ENCODE assay signal across 24 cellular contexts in genomic region chr21:40687625-40688024, GRCh38.
A peak's percentile ranks its signal among the peaks of the same experiment; 100 is the strongest.
DNase-seq lines count a peak whose midpoint lies in the region; ATAC-seq and TF ChIP-seq lines count a peak whose summit lies in the region.
"Had no signal": no experiment of that assay in that cellular context is flagged by ENCODE, and none has a peak within 500 bp of the region (broad histone marks: within the 10 kb centered on the region; RNA-seq: fewer than 3 reads in every experiment).

No MANE protein-coding gene starts in this region.

- H3K36me3 Mint-ChIP-seq in endothelial cell (ENCODE audit: low read depth, unreplicated experiment) (peaks cover 13% of the 10 kb centered on the region), neural progenitor cell (no peaks in the 10 kb centered on the region)
- H3K36me3 Mint-ChIP-seq: CD8-positive, alpha-beta T cell had no signal

- H3K27me3 Mint-ChIP-seq in endothelial cell (ENCODE audit: unreplicated experiment) (peaks cover 3% of the 10 kb centered on the region), neural progenitor cell (ENCODE audit: insufficient read depth, low read depth) (peaks cover 6% of the 10 kb centered on the region)

- H3F3A ChIP-seq in neural progenitor cell (ENCODE audit: low read depth), result peaks cover 17% of the 10 kb centered on the region
- H3F3A ChIP-seq in PC-9 (ENCODE audit: insufficient read depth, low read depth), result no peaks in the 10 kb centered on the region

- peaks cover 26% of the 10 kb centered on the region for H3K4me1 ChIP-seq in neural progenitor cell
- no peaks in the 10 kb centered on the region for H3K4me1 ChIP-seq in PC-9 (replicated peaks; ENCODE audit: insufficient read depth)
- H3K4me1 ChIP-seq: A549, Caco-2, HAP-1, SJCRH30 had no signal

- no peaks in the 10 kb centered on the region for H3K79me2 ChIP-seq in neural progenitor cell (ENCODE audit: low read depth)
- no peaks in the 10 kb centered on the region for H3K79me2 ChIP-seq in PC-9 (ENCODE audit: low read depth)

- no peak for ATAC-seq in GM21717 (IDR thresholded peaks at IDR 0.05; ENCODE audit: unreplicated experiment)
- ATAC-seq: A549; CD8-positive, alpha-beta T cell; Right ventricle myocardium inferior; SK-N-SH treated with all-trans-retinoic acid at 6 μM for 48 hours had no signal

- H3K4me3 ChIP-seq in H7 (ENCODE audit: insufficient read depth, low read depth, low read length), result no peak overlapping the region
- no peak overlapping the region for H3K4me3 ChIP-seq in neural progenitor cell
- no peak overlapping the region for H3K4me3 ChIP-seq in PC-9
- H3K4me3 ChIP-seq: A549, HAP-1, SJCRH30 had no signal

- H2AFZ ChIP-seq in neural progenitor cell (replicated peaks), result peak overlapping the region; percentile 38
- no peak overlapping the region for H2AFZ ChIP-seq in PC-9

- H3K4me1 Mint-ChIP-seq in endothelial cell (ENCODE audit: unreplicated experiment) (peaks cover 6% of the 10 kb centered on the region), neural progenitor cell (peaks cover 39% of the 10 kb centered on the region)

- intact Hi-C loops in PC-9 (cut with micrococcal nuclease; ENCODE audit: unreplicated experiment), result no loop called here

- no peaks in the 10 kb centered on the region for H3K36me3 ChIP-seq in H7 (replicated peaks; ENCODE audit: control insufficient read depth, insufficient read depth, low read length)
- no peaks in the 10 kb centered on the region for H3K36me3 ChIP-seq in neural progenitor cell
- no peaks in the 10 kb centered on the region for H3K36me3 ChIP-seq in PC-9 (ENCODE audit: low read depth)
- H3K36me3 ChIP-seq: HAP-1, SJCRH30 had no signal

- peak overlapping the region; percentile 45 for H3K27ac ChIP-seq in neural progenitor cell
- no peak overlapping the region for H3K27ac ChIP-seq in PC-9
- H3K27ac ChIP-seq: A549, SJCRH30 had no signal

- H3K9me3 ChIP-seq in neural progenitor cell (ENCODE audit: low read depth) (no peaks in the 10 kb centered on the region), PC-9 (ENCODE audit: insufficient read depth, low read depth) (no peaks in the 10 kb centered on the region)
- H3K9me3 ChIP-seq: A549, Caco-2, SJCRH30 had no signal

- H3K9ac ChIP-seq in neural progenitor cell, result no peak overlapping the region

- H4K20me1 ChIP-seq in neural progenitor cell (ENCODE audit: low read depth) (no peaks in the 10 kb centered on the region), PC-9 (ENCODE audit: insufficient read depth) (no peaks in the 10 kb centered on the region)

- peak; percentile 16 for DNase-seq in H7
- peak; percentile 47 for DNase-seq in RPMI8226
- DNase-seq in endothelial cell (ENCODE audit: low spot score), result no peak
- no peak for DNase-seq in neural progenitor cell (ENCODE audit: low spot score)
- no peak for DNase-seq in Ammon's horn (ENCODE audit: low spot score)
- DNase-seq in PC-9, result no peak
- DNase-seq: AML-193; C1 segment of cervical spinal cord; Caco-2; CD8-positive, alpha-beta T cell; DMS 273 treated with DMSO at 0.1 percent for 48 hours; DMS79 treated with DMSO at 0.1 percent for 48 hours; NCI-H1092 treated with DMSO at 0.1 percent for 48 hours; NCI-H1436 treated with DMSO at 0.1 percent for 48 hours; NCI-H187 treated with DMSO at 0.1 percent for 48 hours; NCI-H446; NCI-H524 treated with DMSO at 0.1 percent for 48 hours; T-helper 2 cell had no signal

- CTCF ChIA-PET in PC-9 (lab: Charles Lee), result no interaction called here

- H3K4me3 Mint-ChIP-seq in endothelial cell (ENCODE audit: unreplicated experiment) (no peak overlapping the region), neural progenitor cell (no peak overlapping the region)
- H3K4me3 Mint-ChIP-seq: CD8-positive, alpha-beta T cell had no signal

- POLR2A ChIA-PET in PC-9 (lab: Charles Lee; ENCODE audit: unreplicated experiment), result no interaction called here

- BruUV-seq in PC-9 (replicated peaks; lab: Mats Ljungman, UMichigan), result no TSS peak

- no peak for TF ChIP-seq CTCF in endothelial cell (IDR thresholded peaks at IDR 0.05; ENCODE audit: unreplicated experiment)
- TF ChIP-seq CTCF in neural progenitor cell (IDR thresholded peaks at IDR 0.05), result no peak
- TF ChIP-seq CTCF in PC-9 (conservative IDR thresholded peaks at IDR 0.05), result no peak

- peak overlapping the region; percentile 73 for H3K27ac Mint-ChIP-seq in endothelial cell (ENCODE audit: unreplicated experiment)
- H3K27ac Mint-ChIP-seq in neural progenitor cell, result peak overlapping the region; percentile 24
- H3K27ac Mint-ChIP-seq: CD8-positive, alpha-beta T cell had no signal

- H3K27me3 ChIP-seq in H7 (ENCODE audit: control insufficient read depth, insufficient read depth, low read length), result no peaks in the 10 kb centered on the region
- H3K27me3 ChIP-seq in neural progenitor cell, result no peaks in the 10 kb centered on the region
- H3K27me3 ChIP-seq in PC-9 (ENCODE audit: insufficient read depth, low read depth), result peaks cover 6% of the 10 kb centered on the region; the same call in 1 of the 2 replicates

- H3K4me2 ChIP-seq in neural progenitor cell (peak overlapping the region; percentile 34), PC-9 (no peak overlapping the region)
- H3K4me2 ChIP-seq: A549 had no signal

- H3K9me2 ChIP-seq in PC-9 (ENCODE audit: insufficient read depth), result no peaks in the 10 kb centered on the region

- peaks cover 44% of the 10 kb centered on the region for H3K9me3 Mint-ChIP-seq in endothelial cell (ENCODE audit: unreplicated experiment)
- peaks cover 3% of the 10 kb centered on the region for H3K9me3 Mint-ChIP-seq in neural progenitor cell
- H3K9me3 Mint-ChIP-seq: CD8-positive, alpha-beta T cell had no signal

Comparison
In these comparisons a context has a peak if more than half of its experiments do, and no peak if none do; other contexts are left out.
1. DNase-seq: peak in H7 (single experiment) and RPMI8226 (single experiment); none in endothelial cell (single experiment), neural progenitor cell (single experiment), Ammon's horn (single experiment) and PC-9 (0 of 2).